In the genomic region with DNA sequence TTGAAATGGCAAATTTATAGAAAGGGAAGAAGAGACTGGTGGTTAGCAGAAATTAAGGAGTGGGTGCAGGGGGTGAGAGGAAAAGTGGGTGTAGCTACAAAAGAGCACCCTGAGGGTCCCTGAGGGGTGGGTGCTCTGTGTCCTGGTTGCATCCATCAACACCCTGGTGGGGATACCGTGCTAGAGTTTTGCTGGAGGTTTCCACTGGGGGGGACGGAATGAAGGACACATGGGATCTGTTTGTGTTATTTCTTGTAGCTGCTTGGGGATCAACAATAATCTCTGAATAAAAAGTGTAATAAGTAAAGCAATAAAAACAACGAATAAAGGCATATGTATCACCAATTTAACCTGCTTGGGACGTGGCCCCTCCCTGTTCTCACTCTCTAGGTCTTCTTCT, we compare ENCODE assay signal across 28 cellular contexts.
"Had no signal": no experiment of that assay in that cellular context is flagged by ENCODE, and none has a peak within 500 bp of the region (broad histone marks: within the 10 kb centered on the region; RNA-seq: fewer than 3 reads in every experiment).

No MANE protein-coding gene starts in this region.

- H3K4me1 ChIP-seq: parathyroid adenoma, psoas muscle, suprapubic skin, testis, tibial artery, upper lobe of right lung, uterus had no signal

- H3K4me3 ChIP-seq: ovary, psoas muscle, suprapubic skin, testis, tibial artery, transverse colon, upper lobe of right lung, uterus had no signal

- H3K9me3 ChIP-seq: neutrophil, ovary, psoas muscle, suprapubic skin, testis, transverse colon, upper lobe of right lung, uterus had no signal

- H3K36me3 ChIP-seq: neutrophil, ovary, suprapubic skin, tibial artery, transverse colon, upper lobe of right lung, uterus had no signal

- H2AFZ ChIP-seq: parathyroid adenoma had no signal

- H3K27ac ChIP-seq: neutrophil, ovary, parathyroid adenoma, psoas muscle, suprapubic skin, testis, tibial artery, transverse colon, upper lobe of right lung, uterus had no signal

- H3K79me2 ChIP-seq: parathyroid adenoma had no signal

- ATAC-seq: naive thymus-derived CD8-positive, alpha-beta T cell; natural killer cell treated with Interleukin-12 subunit alpha and Interleukin-12 subunit beta and Interleukin-15 and Interleukin-18, amount 100 ng/mL, for 72 hours; psoas muscle; right cardiac atrium; sciatic nerve; stimulated activated memory B cell treated with anti-CD40 and anti-IgM and Interleukin-4, amounts not matched to agents 10 μg/mL and 1 μg/mL and 100 μg/mL, for 72 hours; stimulated activated naive CD8-positive, alpha-beta T cell treated with anti-CD3 and anti-CD28 coated beads, Interleukin-15, amount 100 ng/mL, for 72 hours; stimulated activated naive CD8-positive, alpha-beta T cell treated with anti-CD3 and anti-CD28 coated beads, Interleukin-15, Interleukin-2, amounts not matched to agents 100 U/mL and 50 U/mL, for 24 hours; upper lobe of right lung had no signal

- H3K27me3 ChIP-seq: neutrophil, ovary, testis, transverse colon, upper lobe of right lung, uterus had no signal

- FAIRE-seq: small intestine had no signal

- DNase-seq: naive B cell; nephron progenitor cell; nucleus accumbens; small intestine; stimulated activated CD4-positive, alpha-beta T cell treated with anti-CD3 and anti-CD28 coated beads, Interleukin-12 subunit alpha, Interleukin-12 subunit beta, amount 100 ng/mL, for 4 hours; stimulated activated CD4-positive, alpha-beta T cell treated with anti-CD3 and anti-CD28 coated beads, Interleukin-1b, Interleukin-23, amount 100 ng/mL, for 48 hours; stimulated activated CD4-positive, alpha-beta T cell treated with anti-CD3 and anti-CD28 coated beads, Interleukin-4, amount 100 ng/mL, for 1 hour; stimulated activated CD4-positive, alpha-beta T cell treated with anti-CD3 and anti-CD28 coated beads, Interleukin-4, amount 100 ng/mL, for 4 hours; stimulated activated CD8-positive, alpha-beta memory T cell treated with anti-CD3 and anti-CD28 coated beads, Interleukin-4, amount 100 ng/mL, for 48 hours; stimulated activated naive CD4-positive, alpha-beta T cell; stimulated activated naive CD8-positive, alpha-beta T cell treated with anti-CD3 and anti-CD28 coated beads, Interleukin-15, amount 100 ng/mL, for 72 hours; stimulated activated naive CD8-positive, alpha-beta T cell treated with anti-CD3 and anti-CD28 coated beads, Interleukin-15, Interleukin-2, amounts not matched to agents 100 U/mL and 50 U/mL, for 24 hours; substantia nigra; testis; transverse colon; upper lobe of right lung had no signal
